In genomic region chr3:107969994-107970896, GRCh38 we compare ENCODE assay signal across 9 cellular contexts.
DNase-seq lines count a peak whose midpoint lies in the region; ATAC-seq and TF ChIP-seq lines count a peak whose summit lies in the region.
"Had no signal": no experiment of that assay in that cellular context is flagged by ENCODE, and none has a peak within 500 bp of the region (broad histone marks: within the 10 kb centered on the region; RNA-seq: fewer than 3 reads in every experiment).

No MANE protein-coding gene starts in this region.

- no peak overlapping the region for H3K4me3 ChIP-seq in gastrocnemius medialis

- no peak for TF ChIP-seq CTCF in gastrocnemius medialis (IDR thresholded peaks at IDR 0.05 in 4 of 5, conservative IDR thresholded peaks at IDR 0.05 in 1 of 5)

- H3K36me3 ChIP-seq in gastrocnemius medialis: no peaks in the 10 kb centered on the region

- H3K27me3 ChIP-seq in gastrocnemius medialis: no peaks in the 10 kb centered on the region

- in situ Hi-C loops in gastrocnemius medialis (cut with MboI; ENCODE audit: low sequenced_read_pairs in 4 of 4): no loop called here

- peak; percentile 64 for DNase-seq in SHP77 treated with DMSO at 0.1 percent for 48 hours (lab: John Stamatoyannopoulos, UW)
- peak; percentile 63 for DNase-seq in foreskin melanocyte
- DNase-seq in gastrocnemius medialis: no peak
- no peak for DNase-seq in SW 1271 (lab: John Stamatoyannopoulos, UW)
- DNase-seq in UCSD-AML1 (lab: John Stamatoyannopoulos, UW; ENCODE audit: unreplicated experiment): no peak
- no peak for DNase-seq in 8988T
- DNase-seq: activated T-cell treated with anti-CD3 and anti-CD28 coated beads, Interleukin-2, amount 50 U/mL, for 48 hours had no signal

- H3K9me3 ChIP-seq in gastrocnemius medialis: no peaks in the 10 kb centered on the region

- TF ChIP-seq EP300 in Ishikawa (IDR thresholded peaks at IDR 0.05; ENCODE audit: borderline replicate concordance): peak; percentile 41; the same call in 1 of the 2 replicates

- peak overlapping the region in 1 of 4 donors; percentile 27 for H3K27ac ChIP-seq in gastrocnemius medialis

- peak; percentile 33 to 36 for ATAC-seq in gastrocnemius medialis
- ATAC-seq in HG03097 (IDR thresholded peaks at IDR 0.05; ENCODE audit: low FRiP score, unreplicated experiment): no peak

- intact Hi-C loops in gastrocnemius medialis (cut with DNase I; ENCODE audit: low total_unique reads): no loop called here

- TF ChIP-seq RAD21 in Ishikawa (IDR thresholded peaks at IDR 0.05; ENCODE audit: low read depth): no peak

- no peak for TF ChIP-seq POLR2A in gastrocnemius medialis (IDR thresholded peaks at IDR 0.05)

- H3K4me1 ChIP-seq in gastrocnemius medialis: peaks cover 6 to 10% of the 10 kb centered on the region in 2 donors

TF ChIP-seq in Ishikawa, 13 proteins besides CTCF, POLR2A, EP300 and RAD21:
- TF ChIP-seq NFIC (IDR thresholded peaks at IDR 0.05) (peak; percentile 93), CEBPB (IDR thresholded peaks at IDR 0.05) (no peak), TAF1 (IDR thresholded peaks at IDR 0.05; ENCODE audit: low read depth) (no peak), ZBTB7A (IDR thresholded peaks at IDR 0.05; ENCODE audit: low read depth) (peak; percentile 49; the same call in 1 of the 2 replicates), TCF12 (IDR thresholded peaks at IDR 0.05; ENCODE audit: low read depth) (peak; percentile 77; the same call in 1 of the 2 replicates), TEAD4 (IDR thresholded peaks at IDR 0.05) (peak; percentile 79), FOXM1 (IDR thresholded peaks at IDR 0.05; ENCODE audit: borderline replicate concordance, low read depth) (peak; percentile 29; the same call in 1 of the 2 replicates), EGR1 (IDR thresholded peaks at IDR 0.05) (no peak), REST (IDR thresholded peaks at IDR 0.05; ENCODE audit: low read depth) (no peak)
- TF ChIP-seq, protein P1, sequence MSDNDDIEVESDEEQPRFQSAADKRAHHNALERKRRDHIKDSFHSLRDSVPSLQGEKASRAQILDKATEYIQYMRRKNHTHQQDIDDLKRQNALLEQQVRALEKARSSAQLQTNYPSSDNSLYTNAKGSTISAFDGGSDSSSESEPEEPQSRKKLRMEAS (IDR thresholded peaks at IDR 0.05): no peak

Comparison
In these comparisons a context has a peak if more than half of its experiments do, and no peak if none do; other contexts are left out.
1. DNase-seq: peak in SHP77 treated with DMSO at 0.1 percent for 48 hours (single experiment) and foreskin melanocyte (single experiment); none in gastrocnemius medialis (0 of 2), SW 1271 (0 of 2), UCSD-AML1 (single experiment) and 8988T (single experiment).